8 cellular contexts compared by ENCODE assay signal in genomic region chr3:10025205-10026083, GRCh38. TPM values are rescaled to one million over a fixed set of nuclear protein-coding genes. Genes with fewer than 3 reads are reported as not detected.
DNase-seq lines count a peak whose midpoint lies in the region; ATAC-seq and TF ChIP-seq lines count a peak whose summit lies in the region.

No MANE protein-coding gene starts in this region.

- H3K27ac Mint-ChIP-seq in GM23338 = peak overlapping the region; percentile 99
- H3K27ac Mint-ChIP-seq in activated CD4-positive, alpha-beta memory T cell treated with anti-CD3 and anti-CD28 coated beads for 36 hours = peak overlapping the region; percentile 98

- no peaks in the 10 kb centered on the region for H3F3A ChIP-seq in GM23338 (replicated peaks; ENCODE audit: low read depth)

- H3K9me3 Mint-ChIP-seq in GM23338 = no peaks in the 10 kb centered on the region
- no peaks in the 10 kb centered on the region for H3K9me3 Mint-ChIP-seq in activated CD4-positive, alpha-beta memory T cell treated with anti-CD3 and anti-CD28 coated beads for 36 hours

- peak overlapping the region; percentile 99 for H3K4me3 Mint-ChIP-seq in GM23338
- H3K4me3 Mint-ChIP-seq in activated CD4-positive, alpha-beta memory T cell treated with anti-CD3 and anti-CD28 coated beads for 36 hours = peak overlapping the region; percentile 97

- no peaks in the 10 kb centered on the region for H3K36me3 ChIP-seq in GM23338 (ENCODE audit: insufficient read depth)
- no peaks in the 10 kb centered on the region for H3K36me3 ChIP-seq in hepatocyte (replicated peaks; ENCODE audit: insufficient read depth, low read depth)
- peaks cover 0 to 48% (median 32%) of the 10 kb centered on the region in 6 donors for H3K36me3 ChIP-seq in spleen

- POLR2A ChIA-PET in activated CD4-positive, alpha-beta memory T cell treated with anti-CD3 and anti-CD28 coated beads for 36 hours (lab: Charles Lee) = interaction anchor here (0.8 kb wide), 1 partner anchor 7 kb away, joined by 3 read pairs; no protein-coding TSS in a partner anchor

- TF ChIP-seq POLR2A in spleen (IDR thresholded peaks at IDR 0.05) = no peak

- ATAC-seq in GM23338 = no peak
- ATAC-seq in HG03342 (IDR thresholded peaks at IDR 0.05; ENCODE audit: unreplicated experiment) = no peak
- no peak for ATAC-seq in GM19035 (IDR thresholded peaks at IDR 0.05; ENCODE audit: unreplicated experiment)

- H3K4me3 ChIP-seq in GM23338 = peak overlapping the region; percentile 71
- peak overlapping the region; percentile 67 for H3K4me3 ChIP-seq in hepatocyte
- peak overlapping the region; percentile 85 to 96 (median 93) for H3K4me3 ChIP-seq in spleen

- peaks cover 5% of the 10 kb centered on the region; the same call in 2 of the 3 replicates for H3K4me1 Mint-ChIP-seq in GM23338
- peaks cover 24% of the 10 kb centered on the region for H3K4me1 Mint-ChIP-seq in activated CD4-positive, alpha-beta memory T cell treated with anti-CD3 and anti-CD28 coated beads for 36 hours (ENCODE audit: low read depth)

- H3K9me2 ChIP-seq in GM23338 (ENCODE audit: insufficient read depth) (no peaks in the 10 kb centered on the region), hepatocyte (replicated peaks; ENCODE audit: insufficient read depth) (no peaks in the 10 kb centered on the region)

- peaks cover 51% of the 10 kb centered on the region for H3K79me2 ChIP-seq in GM23338 (replicated peaks; ENCODE audit: insufficient read depth)
- peaks cover 25% of the 10 kb centered on the region for H3K79me2 ChIP-seq in hepatocyte

- H3K36me3 Mint-ChIP-seq in GM23338 (ENCODE audit: low read depth) = peaks cover 25% of the 10 kb centered on the region
- peaks cover 24% of the 10 kb centered on the region for H3K36me3 Mint-ChIP-seq in activated CD4-positive, alpha-beta memory T cell treated with anti-CD3 and anti-CD28 coated beads for 36 hours

- H3K9me3 ChIP-seq in hepatocyte (ENCODE audit: low read depth) (no peaks in the 10 kb centered on the region), spleen (no peaks in the 10 kb centered on the region)

- H3K27ac ChIP-seq in GM23338 (ENCODE audit: low read depth) (peak overlapping the region; percentile 96; the same call in 1 of the 2 replicates), hepatocyte (peak overlapping the region; percentile 68), spleen (peak overlapping the region; percentile 69 to 93 (median 86))

- H2AFZ ChIP-seq in GM23338 (peak overlapping the region; percentile 87), hepatocyte (peak overlapping the region; percentile 47)

- DNase-seq in GM23338 (ENCODE audit: low spot score) (no peak), hepatocyte (ENCODE audit: low spot score) (no peak), spleen (no peak), T-helper 9 cell (no peak), SKM-1 (lab: John Stamatoyannopoulos, UW; ENCODE audit: unreplicated experiment) (no peak)
- no peak for DNase-seq in activated CD4-positive, alpha-beta memory T cell treated with anti-CD3 and anti-CD28 coated beads for 36 hours

- CTCF ChIA-PET in activated CD4-positive, alpha-beta memory T cell treated with anti-CD3 and anti-CD28 coated beads for 36 hours (lab: Charles Lee) = interaction anchor here (0.7 to 1.0 kb wide), 3 partner anchors 42 to 92 kb away, joined by 4 to 8 read pairs (median 4); partner anchors contain the start of gene CRELD1

- H4K20me1 ChIP-seq in GM23338 (replicated peaks; ENCODE audit: insufficient read depth) (no peaks in the 10 kb centered on the region), hepatocyte (ENCODE audit: insufficient read depth, poor library complexity, severe bottlenecking) (no peaks in the 10 kb centered on the region)

- H3K27me3 Mint-ChIP-seq in GM23338 (ENCODE audit: insufficient read depth, low read depth, poor library complexity) = peaks cover 8% of the 10 kb centered on the region
- no peaks in the 10 kb centered on the region for H3K27me3 Mint-ChIP-seq in activated CD4-positive, alpha-beta memory T cell treated with anti-CD3 and anti-CD28 coated beads for 36 hours

- 36% methylated on average over 19 of the region's 19 CpGs for WGBS in hepatocyte (ENCODE audit: low lambda C conversion rate, missing lambda C conversion rate)
- WGBS in spleen, 5 donors = 29 to 31% (median 31%) methylated on average over 19 of the region's 19 CpGs

- no peaks in the 10 kb centered on the region for H3K27me3 ChIP-seq in GM23338 (ENCODE audit: insufficient read depth)
- H3K27me3 ChIP-seq in hepatocyte = no peaks in the 10 kb centered on the region
- no peaks in the 10 kb centered on the region for H3K27me3 ChIP-seq in spleen (replicated peaks in 1 of 7)

- no peak for TF ChIP-seq CTCF in GM23338 (conservative IDR thresholded peaks at IDR 0.05; ENCODE audit: low read depth in 2 of 2)
- TF ChIP-seq CTCF in hepatocyte (IDR thresholded peaks at IDR 0.05; ENCODE audit: poor library complexity) = no peak
- no peak for TF ChIP-seq CTCF in spleen (IDR thresholded peaks at IDR 0.05 in 8 of 11, conservative IDR thresholded peaks at IDR 0.05 in 3 of 11)

- peak overlapping the region; percentile 88 for H3K4me2 ChIP-seq in GM23338
- H3K4me2 ChIP-seq in hepatocyte = peak overlapping the region; percentile 95

- intact Hi-C loops in activated CD4-positive, alpha-beta memory T cell treated with anti-CD3 and anti-CD28 coated beads for 36 hours (cut with micrococcal nuclease) = loop anchor here (1.0 to 10.0 kb wide), 6 partner anchors 49 to 629 kb away; partner anchors contain the start of genes ARPC4, BRK1, CRELD1 and SETD5
- intact Hi-C loops in spleen (cut with DNase I; ENCODE audit: low total_unique reads) = loop anchor here (10.0 kb wide), 1 partner anchor 199 kb away; no protein-coding TSS in a partner anchor

- H3K4me1 ChIP-seq in GM23338 (ENCODE audit: insufficient read depth) (peaks cover 6% of the 10 kb centered on the region), hepatocyte (ENCODE audit: insufficient read depth) (peaks cover 9% of the 10 kb centered on the region), spleen (peaks cover 21 to 43% (median 31%) of the 10 kb centered on the region in 6 donors)

RNA-seq across cellular contexts. Expression of gene FANCD2, which starts 0.8 kb away (rescaled TPM):
- total RNA-seq in GM23338 (2014; rRNA removed; shearing (Covaris generic)) = 71.6 and 94.4 TPM in 2 replicates
- polyA plus RNA-seq in GM23338 (2016; fragmentation: Nextera tagmentation; extraction: Ambion mirVana) (59.5 and 61.5 TPM in 2 replicates), hepatocyte (4.4 and 5.3 TPM in 2 replicates), spleen (10 to 100 TPM; 12.5 to 20.2 (median 13.6) TPM)
- 10 to 100 TPM; 83.9 to 89.4 TPM for total RNA-seq in activated CD4-positive, alpha-beta memory T cell treated with anti-CD3 and anti-CD28 coated beads for 36 hours
- total RNA-seq in hepatocyte (7.3 and 8.8 TPM in 2 replicates), spleen (10 to 100 TPM in 6 of 7 donors, 1 to 10 TPM in 1; 9.3 to 19.5 (median 13.6) TPM)

RNA-seq across cellular contexts. Expression of gene EMC3, which starts 38.8 kb away (rescaled TPM):
- total RNA-seq in GM23338 (2014; rRNA removed; shearing (Covaris generic)) = 23.8 and 36.2 TPM in 2 replicates
- polyA plus RNA-seq in GM23338 (2016; fragmentation: Nextera tagmentation; extraction: Ambion mirVana) (42.8 and 46.5 TPM in 2 replicates), hepatocyte (147 and 151 TPM in 2 replicates), spleen (10 to 100 TPM; 16.3 to 35.3 (median 18.0) TPM)
- total RNA-seq in activated CD4-positive, alpha-beta memory T cell treated with anti-CD3 and anti-CD28 coated beads for 36 hours = 10 to 100 TPM; 35.8 to 39.8 TPM
- total RNA-seq in hepatocyte (116 and 133 TPM in 2 replicates), spleen (10 to 100 TPM; 32.8 to 61.4 (median 47.1) TPM)
